In genomic region chr1:246667773-246668172, GRCh38 we compare ENCODE assay signal across 15 cellular contexts. TPM values are rescaled to one million over a fixed set of nuclear protein-coding genes. Genes with fewer than 3 reads are reported as not detected.
DNase-seq lines count a peak whose midpoint lies in the region; ATAC-seq, FAIRE-seq and TF ChIP-seq lines count a peak whose summit lies in the region.
"Had no signal": no experiment of that assay in that cellular context is flagged by ENCODE, and none has a peak within 500 bp of the region (broad histone marks: within the 10 kb centered on the region; RNA-seq: fewer than 3 reads in every experiment).

No MANE protein-coding gene starts in this region.

- no peak overlapping the region for H2AK5ac ChIP-seq in H1 (ENCODE audit: low read depth, low read length)

- no peak overlapping the region for H2BK15ac ChIP-seq in H1 (ENCODE audit: low read length)

- peak overlapping the region; percentile 41 for H3K27ac ChIP-seq in left ventricle myocardium inferior (replicated peaks)
- H3K27ac ChIP-seq in H1 (ENCODE audit: low read depth, low read length) = no peak overlapping the region
- H3K27ac ChIP-seq: BLaER1 treated with 17β-estradiol and CSF1 and Interleukin-3, amounts not matched to agents 10 nM and 100 nM had no signal

- no peaks in the 10 kb centered on the region for H4K20me1 ChIP-seq in H1 (replicated peaks in 1 of 2; ENCODE audit: control insufficient read depth in 1 of 2, insufficient read depth in 2 of 2, low read length in 2 of 2)
- H4K20me1 ChIP-seq: BLaER1 treated with 17β-estradiol and CSF1 and Interleukin-3, amounts not matched to agents 10 nM and 100 nM had no signal

- FAIRE-seq in H1 (lab: Jason Lieb, UNC) = peak; percentile 13
- FAIRE-seq: H54 had no signal

- TF ChIP-seq CTCF in activated CD8-positive, alpha-beta T cell treated with anti-CD3 and anti-CD28 coated beads for 36 hours (IDR thresholded peaks at IDR 0.05) = no peak
- TF ChIP-seq CTCF in left ventricle myocardium inferior (IDR thresholded peaks at IDR 0.05; ENCODE audit: borderline replicate concordance) (no peak), H1 (IDR thresholded peaks at IDR 0.05; ENCODE audit: control extremely low read depth in 1 of 3, insufficient read depth in 1 of 3, low read depth in 1 of 3, low read length in 3 of 3) (no peak)

- H3K4me3 ChIP-seq in left ventricle myocardium inferior (no peak overlapping the region), H1 (ENCODE audit: extremely low read depth in 1 of 4, insufficient read depth in 2 of 4, low read depth in 3 of 4, low read length in 4 of 4) (no peak overlapping the region)
- H3K4me3 ChIP-seq: BLaER1 treated with 17β-estradiol and CSF1 and Interleukin-3, amounts not matched to agents 10 nM and 100 nM had no signal

- H2BK20ac ChIP-seq in H1 (ENCODE audit: low read length) = no peak overlapping the region

- H3K4me1 ChIP-seq in left ventricle myocardium inferior (no peaks in the 10 kb centered on the region), H1 (replicated peaks in 1 of 4; ENCODE audit: control insufficient read depth in 3 of 4, insufficient read depth in 4 of 4, low read length in 3 of 4) (no peaks in the 10 kb centered on the region)
- H3K4me1 ChIP-seq: BLaER1 treated with 17β-estradiol and CSF1 and Interleukin-3, amounts not matched to agents 10 nM and 100 nM had no signal

- no peak overlapping the region for H3K23ac ChIP-seq in H1 (ENCODE audit: insufficient read length)

- no peaks in the 10 kb centered on the region for H3K27me3 Mint-ChIP-seq in activated CD8-positive, alpha-beta T cell treated with anti-CD3 and anti-CD28 coated beads, Interleukin-2, amount 10 ng/mL, durations not matched to agents 7 days and 5 days (ENCODE audit: low read depth)
- H3K27me3 Mint-ChIP-seq in activated CD8-positive, alpha-beta T cell treated with anti-CD3 and anti-CD28 coated beads for 36 hours = no peaks in the 10 kb centered on the region
- H3K27me3 Mint-ChIP-seq in stimulated activated naive B cell treated with anti-CD40 and anti-IgM and Interleukin-4, amounts not matched to agents 10 μg/mL and 1 μg/mL and 100 μg/mL, for 72 hours = no peaks in the 10 kb centered on the region
- H3K27me3 Mint-ChIP-seq: CD4-positive, CD25-positive, alpha-beta regulatory T cell had no signal

- TF ChIP-seq POLR2A in H1 (IDR thresholded peaks at IDR 0.05; ENCODE audit: control extremely low read depth in 1 of 2, low read depth in 2 of 2, low read length in 2 of 2) = no peak

- no peaks in the 10 kb centered on the region for H3K9me3 Mint-ChIP-seq in activated CD8-positive, alpha-beta T cell treated with anti-CD3 and anti-CD28 coated beads, Interleukin-2, amount 10 ng/mL, durations not matched to agents 7 days and 5 days (ENCODE audit: insufficient read depth)
- peaks cover 3% of the 10 kb centered on the region for H3K9me3 Mint-ChIP-seq in activated CD8-positive, alpha-beta T cell treated with anti-CD3 and anti-CD28 coated beads for 36 hours
- no peaks in the 10 kb centered on the region for H3K9me3 Mint-ChIP-seq in stimulated activated naive B cell treated with anti-CD40 and anti-IgM and Interleukin-4, amounts not matched to agents 10 μg/mL and 1 μg/mL and 100 μg/mL, for 72 hours
- H3K9me3 Mint-ChIP-seq: CD4-positive, CD25-positive, alpha-beta regulatory T cell had no signal

- H4K5ac ChIP-seq in H1 (ENCODE audit: insufficient read length, low read depth, low read length) = no peak overlapping the region

- no peaks in the 10 kb centered on the region for H3K79me1 ChIP-seq in H1 (ENCODE audit: low read depth, low read length)

- POLR2A ChIA-PET in activated CD8-positive, alpha-beta T cell treated with anti-CD3 and anti-CD28 coated beads, Interleukin-2, amount 10 ng/mL, durations not matched to agents 7 days and 5 days (lab: Charles Lee) = no interaction called here
- POLR2A ChIA-PET in activated CD8-positive, alpha-beta T cell treated with anti-CD3 and anti-CD28 coated beads for 36 hours (lab: Charles Lee) = interaction anchor here (1.0 kb wide), 1 partner anchor 71 kb away, joined by 4 read pairs; no protein-coding TSS in a partner anchor
- POLR2A ChIA-PET in H1 (lab: Charles Lee; ENCODE audit: partially characterized antibody) = no interaction called here

- no peak for ATAC-seq in activated CD8-positive, alpha-beta T cell treated with anti-CD3 and anti-CD28 coated beads, Interleukin-2, amount 10 ng/mL, durations not matched to agents 7 days and 5 days
- ATAC-seq in activated CD8-positive, alpha-beta T cell treated with anti-CD3 and anti-CD28 coated beads for 36 hours = no peak
- ATAC-seq in Right ventricle myocardium superior (ENCODE audit: poor library complexity) (no peak), HG03439 (IDR thresholded peaks at IDR 0.05; ENCODE audit: unreplicated experiment) (no peak), GM21381 (IDR thresholded peaks at IDR 0.05; ENCODE audit: unreplicated experiment) (no peak)
- ATAC-seq in stimulated activated naive B cell treated with anti-CD40 and anti-IgM and Interleukin-4, amounts not matched to agents 10 μg/mL and 1 μg/mL and 100 μg/mL, for 72 hours (replicated peaks) = no peak

- CTCF ChIA-PET in activated CD8-positive, alpha-beta T cell treated with anti-CD3 and anti-CD28 coated beads, Interleukin-2, amount 10 ng/mL, durations not matched to agents 7 days and 5 days (lab: Charles Lee) = interaction anchor here (1.1 kb wide), 1 partner anchor 18 kb away, joined by 3 read pairs; no protein-coding TSS in a partner anchor
- CTCF ChIA-PET in activated CD8-positive, alpha-beta T cell treated with anti-CD3 and anti-CD28 coated beads for 36 hours (lab: Charles Lee) = interaction anchor here (0.8 to 1.4 kb wide), 2 partner anchors 22 to 79 kb away, joined by 3 to 6 read pairs; no protein-coding TSS in a partner anchor
- CTCF ChIA-PET in H1 (lab: Charles Lee; ENCODE audit: partially characterized antibody) = interaction anchor here (0.6 to 2.2 kb wide), 3 partner anchors 20 to 365 kb away, joined by 3 to 9 read pairs (median 4); no protein-coding TSS in a partner anchor

- H3K36me3 ChIP-seq in left ventricle myocardium inferior = peaks cover 41% of the 10 kb centered on the region
- H3K36me3 ChIP-seq in H1 (ENCODE audit: control insufficient read depth in 2 of 4, insufficient read depth in 4 of 4, low read length in 3 of 4) = 0 out of 8 replicates have a peak, but pooled peaks cover 0 to 4% (median 0%) of the 10 kb centered on the region in 4 experiments

- no peak overlapping the region for H2BK120ac ChIP-seq in H1 (replicated peaks; ENCODE audit: low read depth, low read length)

- no peak overlapping the region for H2AFZ ChIP-seq in H1 (ENCODE audit: low read length)

- no peak overlapping the region for H3K14ac ChIP-seq in H1 (ENCODE audit: insufficient read length)

- no peak overlapping the region for H3K56ac ChIP-seq in H1 (replicated peaks; ENCODE audit: insufficient read length, low read depth, low read length)

- no peaks in the 10 kb centered on the region for H3K9me3 ChIP-seq in left ventricle myocardium inferior (replicated peaks)
- no peaks in the 10 kb centered on the region for H3K9me3 ChIP-seq in H1 (ENCODE audit: insufficient read depth in 2 of 2, low read depth in 1 of 2, low read length in 1 of 2)
- H3K9me3 ChIP-seq: BLaER1 treated with 17β-estradiol and CSF1 and Interleukin-3, amounts not matched to agents 10 nM and 100 nM had no signal

- no peaks in the 10 kb centered on the region for H3K79me2 ChIP-seq in H1 (ENCODE audit: control insufficient read depth in 1 of 2, insufficient read depth in 2 of 2, low read length in 2 of 2)

- no peak overlapping the region for H3K4me3 Mint-ChIP-seq in activated CD8-positive, alpha-beta T cell treated with anti-CD3 and anti-CD28 coated beads, Interleukin-2, amount 10 ng/mL, durations not matched to agents 7 days and 5 days
- H3K4me3 Mint-ChIP-seq in activated CD8-positive, alpha-beta T cell treated with anti-CD3 and anti-CD28 coated beads for 36 hours = no peak overlapping the region
- H3K4me3 Mint-ChIP-seq in stimulated activated naive B cell treated with anti-CD40 and anti-IgM and Interleukin-4, amounts not matched to agents 10 μg/mL and 1 μg/mL and 100 μg/mL, for 72 hours = no peak overlapping the region
- H3K4me3 Mint-ChIP-seq: CD4-positive, CD25-positive, alpha-beta regulatory T cell had no signal

- H3K4me1 Mint-ChIP-seq in activated CD8-positive, alpha-beta T cell treated with anti-CD3 and anti-CD28 coated beads, Interleukin-2, amount 10 ng/mL, durations not matched to agents 7 days and 5 days (ENCODE audit: low read depth) = peaks cover 8% of the 10 kb centered on the region
- H3K4me1 Mint-ChIP-seq in activated CD8-positive, alpha-beta T cell treated with anti-CD3 and anti-CD28 coated beads for 36 hours (ENCODE audit: low read depth) = no peaks in the 10 kb centered on the region
- peaks cover 2 to 6% of the 10 kb centered on the region in 2 donors for H3K4me1 Mint-ChIP-seq in stimulated activated naive B cell treated with anti-CD40 and anti-IgM and Interleukin-4, amounts not matched to agents 10 μg/mL and 1 μg/mL and 100 μg/mL, for 72 hours

- H3K36me3 Mint-ChIP-seq in activated CD8-positive, alpha-beta T cell treated with anti-CD3 and anti-CD28 coated beads, Interleukin-2, amount 10 ng/mL, durations not matched to agents 7 days and 5 days (ENCODE audit: low read depth) = peaks cover 27% of the 10 kb centered on the region
- peaks cover 35% of the 10 kb centered on the region for H3K36me3 Mint-ChIP-seq in activated CD8-positive, alpha-beta T cell treated with anti-CD3 and anti-CD28 coated beads for 36 hours (ENCODE audit: low read depth)
- peaks cover 22 to 36% of the 10 kb centered on the region in 2 donors for H3K36me3 Mint-ChIP-seq in stimulated activated naive B cell treated with anti-CD40 and anti-IgM and Interleukin-4, amounts not matched to agents 10 μg/mL and 1 μg/mL and 100 μg/mL, for 72 hours

- no peak overlapping the region for H2BK5ac ChIP-seq in H1 (ENCODE audit: low read depth, low read length)

- no peak overlapping the region for H2BK12ac ChIP-seq in H1 (ENCODE audit: low read depth, low read length)

- H4K91ac ChIP-seq in H1 (replicated peaks; ENCODE audit: insufficient read length, low read length) = no peak overlapping the region

- peak overlapping the region; percentile 14 for H3K27ac Mint-ChIP-seq in activated CD8-positive, alpha-beta T cell treated with anti-CD3 and anti-CD28 coated beads, Interleukin-2, amount 10 ng/mL, durations not matched to agents 7 days and 5 days
- H3K27ac Mint-ChIP-seq in activated CD8-positive, alpha-beta T cell treated with anti-CD3 and anti-CD28 coated beads for 36 hours = no peak overlapping the region
- H3K27ac Mint-ChIP-seq in stimulated activated naive B cell treated with anti-CD40 and anti-IgM and Interleukin-4, amounts not matched to agents 10 μg/mL and 1 μg/mL and 100 μg/mL, for 72 hours = peak overlapping the region; percentile 84

- 88% methylated on average over 5 of the region's 5 CpGs; no CpG with 5 or more reads in 1 of the 2 experiments for WGBS in H1 (ENCODE audit: extremely low coverage in 1 of 2, insufficient coverage in 1 of 2, insufficient read length in 1 of 2, insufficient replicate concordance in 2 of 2, low coverage in 1 of 2, low lambda C conversion rate in 2 of 2, missing lambda C conversion rate in 1 of 2), 2 experiments

- no peak overlapping the region for H3K9ac ChIP-seq in H1 (replicated peaks in 1 of 4; ENCODE audit: extremely low read depth in 1 of 4, low read depth in 3 of 4, low read length in 3 of 4)
- H3K9ac ChIP-seq: BLaER1 treated with 17β-estradiol and CSF1 and Interleukin-3, amounts not matched to agents 10 nM and 100 nM had no signal

- DNase-seq in activated CD8-positive, alpha-beta T cell treated with anti-CD3 and anti-CD28 coated beads, Interleukin-2, amount 10 ng/mL, durations not matched to agents 7 days and 5 days = no peak
- no peak for DNase-seq in activated CD8-positive, alpha-beta T cell treated with anti-CD3 and anti-CD28 coated beads for 36 hours
- DNase-seq in left ventricle myocardium inferior (no peak), Right ventricle myocardium superior (no peak), H1 (ENCODE audit: low read depth in 1 of 2, low spot score in 2 of 2) (no peak)
- no peak for DNase-seq in stimulated activated naive B cell treated with anti-CD40 and anti-IgM and Interleukin-4, amounts not matched to agents 10 μg/mL and 1 μg/mL and 100 μg/mL, for 72 hours
- DNase-seq: 8988T; ACHN; Calu3; CD4-positive, CD25-positive, alpha-beta regulatory T cell; DMS 273 treated with DMSO at 0.1 percent for 48 hours had no signal

- no peak overlapping the region for H3K18ac ChIP-seq in H1 (ENCODE audit: extremely low read depth, low read length)

- H3K27me3 ChIP-seq in left ventricle myocardium inferior (ENCODE audit: low read depth) (no peaks in the 10 kb centered on the region), H1 (replicated peaks in 1 of 4; ENCODE audit: control insufficient read depth in 3 of 4, extremely low read depth in 1 of 4, insufficient read depth in 3 of 4, low read length in 3 of 4) (no peaks in the 10 kb centered on the region)
- H3K27me3 ChIP-seq: BLaER1 treated with 17β-estradiol and CSF1 and Interleukin-3, amounts not matched to agents 10 nM and 100 nM had no signal

- TF ChIP-seq RAD21 in H1 (IDR thresholded peaks at IDR 0.05 in 1 of 2, conservative IDR thresholded peaks at IDR 0.05 in 1 of 2; ENCODE audit: low read depth in 2 of 2, low read length in 2 of 2) = no peak

- H3K4ac ChIP-seq in H1 (replicated peaks; ENCODE audit: insufficient read length, low read depth, low read length) = no peak overlapping the region

- intact Hi-C loops in activated CD8-positive, alpha-beta T cell treated with anti-CD3 and anti-CD28 coated beads for 36 hours (cut with micrococcal nuclease) = no loop called here
- intact Hi-C loops in left ventricle myocardium inferior (cut with micrococcal nuclease) = no loop called here
- intact Hi-C loops in Right ventricle myocardium superior (cut with DNase I) = no loop called here

- no peak overlapping the region for H4K8ac ChIP-seq in H1 (ENCODE audit: extremely low read depth, insufficient read depth, low read length)

- H3K23me2 ChIP-seq in H1 (ENCODE audit: low read depth, low read length) = no peaks in the 10 kb centered on the region

- H3K4me2 ChIP-seq in H1 (ENCODE audit: insufficient read depth in 1 of 2, low read depth in 2 of 2, low read length in 2 of 2) = no peak overlapping the region
- H3K4me2 ChIP-seq: BLaER1 treated with 17β-estradiol and CSF1 and Interleukin-3, amounts not matched to agents 10 nM and 100 nM had no signal

- no peak for TF ChIP-seq EP300 in H1 (IDR thresholded peaks at IDR 0.05; ENCODE audit: borderline replicate concordance in 1 of 2, low read depth in 2 of 2, low read length in 2 of 2)

RNA-seq across cellular contexts. Expression of gene SCCPDH, which starts 56.4 kb away (rescaled TPM):
- 10 to 100 TPM; 18.5 to 19.6 TPM for total RNA-seq in activated CD8-positive, alpha-beta T cell treated with anti-CD3 and anti-CD28 coated beads, Interleukin-2, amount 10 ng/mL, durations not matched to agents 7 days and 5 days
- total RNA-seq in activated CD8-positive, alpha-beta T cell treated with anti-CD3 and anti-CD28 coated beads for 36 hours = 10 to 100 TPM; 39.4 to 41.7 TPM
- total RNA-seq in left ventricle myocardium inferior (29.4 TPM), Right ventricle myocardium superior (27.6 TPM)
- 17.0 and 17.2 TPM in 2 replicates for total RNA-seq in H1 (2021; fragmentation: NEBNext Ultra II Directional; extraction: Animal tissue kit (Norgen Biotek cat#: 25700))
- 6.2 and 9.5 TPM in 2 replicates for polyA plus RNA-seq in H1 (2011; rRNA removed)
- polyA plus RNA-seq in H1 (2011; cell fraction: cytosol; rRNA removed) = 10.8 TPM
- 4.1 TPM for polyA plus RNA-seq in H1 (2011; cell fraction: nucleus; rRNA removed)
- polyA plus RNA-seq in H1 (2012, experiment 1 of 2) = 13.8 to 17.7 TPM (median 14.6 TPM) in 4 replicates
- 4.3 TPM for polyA plus RNA-seq in H1 (2012, experiment 2 of 2)
- polyA plus RNA-seq in H1 (2013, experiment 1 of 2) = 10.3 TPM
- polyA plus RNA-seq in H1 (2013, experiment 2 of 2) = 11.6 TPM
- polyA minus RNA-seq in H1 (2011; rRNA and poly(A)+ RNA removed) = 5.9 and 8.5 TPM in 2 replicates
- 5.9 TPM for polyA minus RNA-seq in H1 (2011; cell fraction: cytosol; rRNA and poly(A)+ RNA removed)
- polyA minus RNA-seq in H1 (2011; cell fraction: nucleus; rRNA and poly(A)+ RNA removed) = 8.3 TPM
